In the genomic region with DNA sequence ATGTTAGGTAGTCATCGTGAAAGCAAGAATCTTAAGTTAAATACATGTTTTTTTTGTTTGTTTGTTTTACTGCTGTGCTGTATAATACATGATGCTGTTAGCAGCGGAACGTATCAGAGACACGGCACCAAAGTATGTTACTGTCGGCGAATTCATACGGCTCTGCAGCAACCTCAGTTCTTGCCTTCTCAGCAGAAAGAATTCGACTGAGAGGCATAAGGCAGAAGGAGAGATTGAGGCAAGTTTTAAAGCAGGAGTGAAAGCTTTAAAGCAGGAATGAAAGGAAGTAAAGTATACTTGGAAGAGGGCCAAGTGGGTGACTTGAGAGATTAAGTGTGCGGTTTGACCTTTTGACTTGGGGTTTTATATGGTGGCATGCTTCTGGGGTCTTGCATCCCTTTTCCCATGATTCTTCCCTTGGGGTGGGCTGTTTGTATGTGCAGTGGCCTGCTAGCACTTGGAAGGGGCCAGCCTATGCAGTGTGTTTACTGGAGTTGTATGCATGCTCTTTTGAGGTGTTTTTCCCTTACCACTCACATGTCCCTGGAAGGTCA, we compare ENCODE assay signal across 1 cellular context.
TF ChIP-seq lines count a peak whose summit lies in the region.

No MANE protein-coding gene starts in this region.

TF ChIP-seq in H1, 55 proteins besides CTCF, POLR2A, EP300 and RAD21:
- TF ChIP-seq ZNF274 (IDR thresholded peaks at IDR 0.05; ENCODE audit: borderline replicate concordance, extremely low read depth, low read length) (no peak), FOSL1 (IDR thresholded peaks at IDR 0.05; ENCODE audit: insufficient read depth, low read depth, low read length) (no peak), BRCA1 (IDR thresholded peaks at IDR 0.05; ENCODE audit: low read depth, low read length) (no peak), SIN3A (conservative IDR thresholded peaks at IDR 0.05 in 1 of 2, IDR thresholded peaks at IDR 0.05 in 1 of 2; ENCODE audit: low read depth in 1 of 2, low read length in 2 of 2) (no peak), CEBPB (IDR thresholded peaks at IDR 0.05; ENCODE audit: low read depth, low read length) (no peak), HDAC6 (IDR thresholded peaks at IDR 0.05; ENCODE audit: low read depth, low read length) (no peak), MAFK (IDR thresholded peaks at IDR 0.05; ENCODE audit: low read depth, low read length) (no peak), SP4 (IDR thresholded peaks at IDR 0.05; ENCODE audit: low read length) (no peak), KDM1A (IDR thresholded peaks at IDR 0.05; ENCODE audit: borderline replicate concordance, low read length) (no peak), JUND (IDR thresholded peaks at IDR 0.05; ENCODE audit: low read length) (no peak), NRF1 (IDR thresholded peaks at IDR 0.05; ENCODE audit: low read depth, low read length) (no peak), TEAD4 (IDR thresholded peaks at IDR 0.05; ENCODE audit: low read depth, low read length) (no peak), EZH2 (IDR thresholded peaks at IDR 0.05; ENCODE audit: low read depth, low read length, severe bottlenecking) (no peak), SP1 (IDR thresholded peaks at IDR 0.05; ENCODE audit: low read depth, low read length) (no peak), POLR2AphosphoS5 (IDR thresholded peaks at IDR 0.05; ENCODE audit: low read depth, low read length) (no peak), ASH2L (IDR thresholded peaks at IDR 0.05; ENCODE audit: low read length) (no peak), RBBP5 (IDR thresholded peaks at IDR 0.05; ENCODE audit: borderline replicate concordance, low read depth, low read length) (no peak)
- TF ChIP-seq, protein P1, sequence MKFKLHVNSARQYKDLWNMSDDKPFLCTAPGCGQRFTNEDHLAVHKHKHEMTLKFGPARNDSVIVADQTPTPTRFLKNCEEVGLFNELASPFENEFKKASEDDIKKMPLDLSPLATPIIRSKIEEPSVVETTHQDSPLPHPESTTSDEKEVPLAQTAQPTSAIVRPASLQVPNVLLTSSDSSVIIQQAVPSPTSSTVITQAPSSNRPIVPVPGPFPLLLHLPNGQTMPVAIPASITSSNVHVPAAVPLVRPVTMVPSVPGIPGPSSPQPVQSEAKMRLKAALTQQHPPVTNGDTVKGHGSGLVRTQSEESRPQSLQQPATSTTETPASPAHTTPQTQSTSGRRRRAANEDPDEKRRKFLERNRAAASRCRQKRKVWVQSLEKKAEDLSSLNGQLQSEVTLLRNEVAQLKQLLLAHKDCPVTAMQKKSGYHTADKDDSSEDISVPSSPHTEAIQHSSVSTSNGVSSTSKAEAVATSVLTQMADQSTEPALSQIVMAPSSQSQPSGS (IDR thresholded peaks at IDR 0.05; ENCODE audit: low read length) = no peak
